ENCODE assay signal across 18 cellular contexts in genomic region chr2:41768301-41768700, GRCh38.
"Had no signal": no experiment of that assay in that cellular context is flagged by ENCODE, and none has a peak within 500 bp of the region (broad histone marks: within the 10 kb centered on the region; RNA-seq: fewer than 3 reads in every experiment).

No MANE protein-coding gene starts in this region.

- H3K9me3 ChIP-seq: adrenal gland had no signal

- H3K27ac ChIP-seq: adrenal gland had no signal

- H3K9me3 Mint-ChIP-seq: activated naive CD4-positive, alpha-beta T cell treated with anti-CD3 and anti-CD28 coated beads, Interleukin-2, amount 50 U/mL, for 72 hours; activated T-helper 1 cell treated with anti-CD3 and anti-CD28 coated beads, Interleukin-12 subunit alpha, Interleukin-12 subunit beta, Interleukin-2, Interleukin-4 antibody, amounts not matched to agents 30 ng/mL and 10 ng/mL and 1 ng/mL, durations not matched to agents 14 hours and 24 hours and 36 hours; dendritic cell treated with granulocyte-macrophage colony-stimulating factor and Interleukin-4, amounts not matched to agents 40 ng/mL and 50 ng/mL, for 4 days; mesothelial cell of epicardium; natural killer cell treated with Interleukin-12 subunit alpha and Interleukin-12 subunit beta and Interleukin-15 and Interleukin-18, amount 100 ng/mL, for 72 hours; T-helper 2 cell treated with Interferon-gamma antibody and Interleukin-4, amounts not matched to agents 5 μg/mL and 100 μg/mL, for 36 hours had no signal

- H3K36me3 Mint-ChIP-seq: activated naive CD4-positive, alpha-beta T cell treated with anti-CD3 and anti-CD28 coated beads, Interleukin-2, amount 50 U/mL, for 72 hours; mesothelial cell of epicardium; natural killer cell treated with Interleukin-12 subunit alpha and Interleukin-12 subunit beta and Interleukin-15 and Interleukin-18, amount 100 ng/mL, for 72 hours; WTC11 had no signal

- H3K4me1 ChIP-seq: adrenal gland had no signal

- H3K4me1 Mint-ChIP-seq: activated CD4-positive, alpha-beta T cell treated with anti-CD3 and anti-CD28 coated beads for 36 hours; mesothelial cell of epicardium had no signal

- ATAC-seq: activated CD4-positive, alpha-beta T cell treated with anti-CD3 and anti-CD28 coated beads for 36 hours; activated naive CD4-positive, alpha-beta T cell treated with anti-CD3 and anti-CD28 coated beads, Interleukin-2, amount 50 U/mL, for 72 hours; natural killer cell treated with Interleukin-12 subunit alpha and Interleukin-12 subunit beta and Interleukin-15 and Interleukin-18, amount 100 ng/mL, for 72 hours; stimulated activated naive CD8-positive, alpha-beta T cell treated with anti-CD3 and anti-CD28 coated beads, Interleukin-15, Interleukin-2, amounts not matched to agents 100 U/mL and 50 U/mL, for 24 hours; WTC11 had no signal

- H3K4me3 ChIP-seq: adrenal gland, lung had no signal

- H3K27ac Mint-ChIP-seq: activated CD4-positive, alpha-beta T cell treated with anti-CD3 and anti-CD28 coated beads for 36 hours; activated naive CD4-positive, alpha-beta T cell treated with anti-CD3 and anti-CD28 coated beads, Interleukin-2, amount 50 U/mL, for 72 hours; activated T-helper 1 cell treated with anti-CD3 and anti-CD28 coated beads, Interleukin-12 subunit alpha, Interleukin-12 subunit beta, Interleukin-2, Interleukin-4 antibody, amounts not matched to agents 30 ng/mL and 10 ng/mL and 1 ng/mL, durations not matched to agents 14 hours and 24 hours and 36 hours; dendritic cell treated with granulocyte-macrophage colony-stimulating factor and Interleukin-4, amounts not matched to agents 40 ng/mL and 50 ng/mL, for 4 days; mesothelial cell of epicardium; natural killer cell treated with Interleukin-12 subunit alpha and Interleukin-12 subunit beta and Interleukin-15 and Interleukin-18, amount 100 ng/mL, for 72 hours; T-helper 2 cell treated with Interferon-gamma antibody and Interleukin-4, amounts not matched to agents 5 μg/mL and 100 μg/mL, for 36 hours; WTC11 had no signal

- DNase-seq: activated CD4-positive, alpha-beta T cell treated with anti-CD3 and anti-CD28 coated beads for 36 hours; activated CD4-positive, alpha-beta T cell treated with anti-CD3 and anti-CD28 coated beads, Interleukin-2, amount 50 U/mL, for 48 hours; activated gamma-delta T cell treated with Interleukin-2 at 50 U/mL for 16 hours; activated T-cell treated with anti-CD3 and anti-CD28 coated beads for 4 hours; effector memory CD4-positive, alpha-beta T cell; foreskin fibroblast; stimulated activated naive CD8-positive, alpha-beta T cell treated with anti-CD3 and anti-CD28 coated beads, Interleukin-15, Interleukin-2, amounts not matched to agents 100 U/mL and 50 U/mL, for 24 hours; substantia nigra; trophoblast cell had no signal

- H3K27me3 ChIP-seq: adrenal gland had no signal

- H3K36me3 ChIP-seq: adrenal gland had no signal

- H3K4me3 Mint-ChIP-seq: activated CD4-positive, alpha-beta T cell treated with anti-CD3 and anti-CD28 coated beads for 36 hours; activated T-helper 1 cell treated with anti-CD3 and anti-CD28 coated beads, Interleukin-12 subunit alpha, Interleukin-12 subunit beta, Interleukin-2, Interleukin-4 antibody, amounts not matched to agents 30 ng/mL and 10 ng/mL and 1 ng/mL, durations not matched to agents 14 hours and 24 hours and 36 hours; dendritic cell treated with granulocyte-macrophage colony-stimulating factor and Interleukin-4, amounts not matched to agents 40 ng/mL and 50 ng/mL, for 4 days; mesothelial cell of epicardium; natural killer cell treated with Interleukin-12 subunit alpha and Interleukin-12 subunit beta and Interleukin-15 and Interleukin-18, amount 100 ng/mL, for 72 hours; T-helper 2 cell treated with Interferon-gamma antibody and Interleukin-4, amounts not matched to agents 5 μg/mL and 100 μg/mL, for 36 hours; WTC11 had no signal
